9 cellular contexts compared by ENCODE assay signal in the genomic region with DNA sequence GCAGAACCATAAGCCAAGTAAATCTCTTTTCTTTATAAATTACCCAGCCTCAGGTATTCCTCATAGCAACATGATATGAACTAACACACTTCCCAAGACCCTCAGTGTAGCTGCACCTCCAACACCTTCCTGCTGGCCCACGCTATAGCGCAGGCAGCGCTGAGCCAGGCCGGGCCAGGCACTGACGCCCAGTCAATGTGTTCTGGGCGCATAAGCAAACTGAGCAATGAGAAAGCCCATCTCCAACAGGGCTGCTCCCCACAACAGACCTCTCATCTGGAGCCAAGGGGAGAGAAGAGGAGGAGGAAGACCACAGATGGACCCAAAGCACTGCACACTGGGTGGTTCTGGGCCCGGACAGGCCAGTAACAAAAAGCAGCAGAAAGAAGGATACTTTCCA. TPM values are rescaled to one million over a fixed set of nuclear protein-coding genes. Genes with fewer than 3 reads are reported as not detected.
DNase-seq lines count a peak whose midpoint lies in the region; ATAC-seq and TF ChIP-seq lines count a peak whose summit lies in the region.
"Had no signal": no experiment of that assay in that cellular context is flagged by ENCODE, and none has a peak within 500 bp of the region (broad histone marks: within the 10 kb centered on the region; RNA-seq: fewer than 3 reads in every experiment).

No MANE protein-coding gene starts in this region.

- H3K4me1 ChIP-seq in fibroblast of lung (ENCODE audit: control insufficient read depth, extremely low read depth, insufficient read depth, low read length) = peaks cover 19% of the 10 kb centered on the region

- no peak overlapping the region for H3K4me3 ChIP-seq in fibroblast of lung (replicated peaks in 1 of 4; ENCODE audit: control extremely low read depth in 1 of 4, insufficient read depth in 1 of 4, low read depth in 3 of 4, low read length in 4 of 4)

- POLR2A ChIA-PET in CD4-positive, alpha-beta T cell (lab: Charles Lee) = interaction anchor here (1.1 to 10.2 kb wide), 4 partner anchors 13 to 38 kb away, joined by 3 to 133 read pairs (median 9); no protein-coding TSS in a partner anchor
- POLR2A ChIA-PET in activated B cell treated with CpG ODN at 0.5 μM for 24 hours (lab: Charles Lee) = interaction anchor here (0.6 to 7.8 kb wide), 4 partner anchors 14 to 102 kb away, joined by 3 to 78 read pairs (median 4); no protein-coding TSS in a partner anchor

- no peak for DNase-seq in CD4-positive, alpha-beta T cell
- DNase-seq in activated B cell treated with CpG ODN at 0.5 μM for 24 hours (no peak), fibroblast of lung (ENCODE audit: low read depth in 2 of 2) (no peak), sciatic nerve (ENCODE audit: low spot score) (no peak), GM20000 (ENCODE audit: low spot score) (no peak), midbrain (lab: John Stamatoyannopoulos, UW) (no peak)
- DNase-seq: NCI-H226 had no signal

- H3K9me3 ChIP-seq in CD4-positive, alpha-beta T cell (ENCODE audit: control insufficient read depth, low read length) = no peaks in the 10 kb centered on the region
- no peaks in the 10 kb centered on the region for H3K9me3 ChIP-seq in fibroblast of lung (ENCODE audit: control insufficient read depth, insufficient read depth, low read depth, low read length)

- peak overlapping the region; percentile 40 for H3K4me2 ChIP-seq in fibroblast of lung (ENCODE audit: extremely low read depth, insufficient read depth, low read length)

- H3K79me2 ChIP-seq in fibroblast of lung (ENCODE audit: control insufficient read depth, insufficient read depth, low read length) = no peaks in the 10 kb centered on the region

- H3K36me3 Mint-ChIP-seq in CD4-positive, alpha-beta T cell (ENCODE audit: low read depth) = peaks cover 52% of the 10 kb centered on the region
- H3K36me3 Mint-ChIP-seq in activated B cell treated with CpG ODN at 0.5 μM for 24 hours (ENCODE audit: low read depth) = peaks cover 72% of the 10 kb centered on the region

- H3K9ac ChIP-seq in fibroblast of lung (ENCODE audit: insufficient read depth, low read length) = no peak overlapping the region

- intact Hi-C loops in CD4-positive, alpha-beta T cell (cut with DNase I, micrococcal nuclease) = loop anchor here in 1 of 2 experiments (2.0 kb wide), 1 partner anchor 15 kb away; no protein-coding TSS in a partner anchor
- intact Hi-C loops in activated B cell treated with CpG ODN at 0.5 μM for 24 hours (cut with micrococcal nuclease) = no loop called here
- intact Hi-C loops in sciatic nerve (cut with DNase I) = no loop called here

- H3K4me3 Mint-ChIP-seq in CD4-positive, alpha-beta T cell = peak overlapping the region; percentile 45
- H3K4me3 Mint-ChIP-seq in activated B cell treated with CpG ODN at 0.5 μM for 24 hours = no peak overlapping the region

- no peak for ATAC-seq in CD4-positive, alpha-beta T cell (ENCODE audit: poor library complexity)
- ATAC-seq in activated B cell treated with CpG ODN at 0.5 μM for 24 hours (ENCODE audit: low read depth) (no peak), sciatic nerve (peak; percentile 0), GM19452 (IDR thresholded peaks at IDR 0.05; ENCODE audit: unreplicated experiment) (no peak)
- no peak for ATAC-seq in activated CD4-positive, CD25-positive, alpha-beta regulatory T cell treated with anti-CD3 and anti-CD28 coated beads, Interleukin-2, amount 50 U/mL, for 24 hours

- CTCF ChIA-PET in CD4-positive, alpha-beta T cell (lab: Charles Lee) = interaction anchor here (1.5 to 7.8 kb wide), 4 partner anchors 14 to 67 kb away, joined by 4 to 58 read pairs (median 25); a partner anchor contains a TSS
- CTCF ChIA-PET in activated B cell treated with CpG ODN at 0.5 μM for 24 hours (lab: Charles Lee) = interaction anchor here (1.6 to 3.2 kb wide), 2 partner anchors 16 to 38 kb away, joined by 5 to 15 read pairs; no protein-coding TSS in a partner anchor

- H3K27me3 Mint-ChIP-seq in CD4-positive, alpha-beta T cell = no peaks in the 10 kb centered on the region
- no peaks in the 10 kb centered on the region for H3K27me3 Mint-ChIP-seq in activated B cell treated with CpG ODN at 0.5 μM for 24 hours

- no peak overlapping the region for H2AFZ ChIP-seq in fibroblast of lung (ENCODE audit: low read length)

- H3K27ac Mint-ChIP-seq in CD4-positive, alpha-beta T cell = peak overlapping the region; percentile 91
- peak overlapping the region; percentile 96 for H3K27ac Mint-ChIP-seq in activated B cell treated with CpG ODN at 0.5 μM for 24 hours

- H3K4me1 Mint-ChIP-seq in CD4-positive, alpha-beta T cell (ENCODE audit: low read depth) = peaks cover 99% of the 10 kb centered on the region
- peaks cover 99% of the 10 kb centered on the region for H3K4me1 Mint-ChIP-seq in activated B cell treated with CpG ODN at 0.5 μM for 24 hours

- peaks cover 5% of the 10 kb centered on the region for H3K36me3 ChIP-seq in fibroblast of lung (ENCODE audit: control insufficient read depth, insufficient read depth, low read length)

- no peaks in the 10 kb centered on the region for H4K20me1 ChIP-seq in fibroblast of lung (ENCODE audit: control insufficient read depth, extremely low read depth, insufficient read depth, low read length)

- no peak for TF ChIP-seq CTCF in CD4-positive, alpha-beta T cell (IDR thresholded peaks at IDR 0.05)
- TF ChIP-seq CTCF in activated B cell treated with CpG ODN at 0.5 μM for 24 hours (IDR thresholded peaks at IDR 0.05) (no peak), fibroblast of lung (conservative IDR thresholded peaks at IDR 0.05 in 1 of 2, IDR thresholded peaks at IDR 0.05 in 1 of 2; ENCODE audit: low read depth in 1 of 2, low read length in 2 of 2) (no peak), GM20000 (IDR thresholded peaks at IDR 0.05; ENCODE audit: extremely low read depth, missing control alignments) (no peak)

- H3K27ac ChIP-seq in CD4-positive, alpha-beta T cell (ENCODE audit: low read depth, low read length) = peak overlapping the region; percentile 24
- peak overlapping the region; percentile 19 for H3K27ac ChIP-seq in fibroblast of lung (ENCODE audit: insufficient read depth, low read length)

- H3K27me3 ChIP-seq in CD4-positive, alpha-beta T cell (ENCODE audit: control insufficient read depth, insufficient read depth, low read length) = no peaks in the 10 kb centered on the region
- no peaks in the 10 kb centered on the region for H3K27me3 ChIP-seq in fibroblast of lung (ENCODE audit: control insufficient read depth, insufficient read depth, low read length)

- H3K9me3 Mint-ChIP-seq in CD4-positive, alpha-beta T cell = no peaks in the 10 kb centered on the region
- no peaks in the 10 kb centered on the region for H3K9me3 Mint-ChIP-seq in activated B cell treated with CpG ODN at 0.5 μM for 24 hours

RNA-seq across cellular contexts. Expression of a gene that starts 40.8 kb away (rescaled TPM):
- 10 to 100 TPM; 32.9 to 33.6 TPM for total RNA-seq in CD4-positive, alpha-beta T cell
- total RNA-seq in activated B cell treated with CpG ODN at 0.5 μM for 24 hours = 70.9 and 73.9 TPM in 2 replicates
- 10.8 and 11.7 TPM in 2 replicates for total RNA-seq in fibroblast of lung
- 2.2 and 4.0 TPM in 2 replicates for polyA plus RNA-seq in fibroblast of lung
- 3.8 and 6.5 TPM in 2 replicates for polyA plus RNA-seq in fibroblast of lung (2012)
- 11.1 and 12.7 TPM in 2 replicates for polyA minus RNA-seq in fibroblast of lung (ENCODE audit: low replicate concordance)
- total RNA-seq in sciatic nerve = 48.0 TPM
